In genomic region chr5:151779531-151780125, GRCh38 we compare ENCODE assay signal across 9 cellular contexts. TPM values are rescaled to one million over a fixed set of nuclear protein-coding genes. Genes with fewer than 3 reads are reported as not detected.
A peak's percentile ranks its signal among the peaks of the same experiment; 100 is the strongest.
DNase-seq lines count a peak whose midpoint lies in the region; ATAC-seq and TF ChIP-seq lines count a peak whose summit lies in the region.
"Had no signal": no experiment of that assay in that cellular context is flagged by ENCODE, and none has a peak within 500 bp of the region (broad histone marks: within the 10 kb centered on the region; RNA-seq: fewer than 3 reads in every experiment).

No MANE protein-coding gene starts in this region.

- no TSS peak for BruUV-seq in Calu3 (replicated peaks; lab: Mats Ljungman, UMichigan)

- CTCF ChIA-PET in Calu3 (lab: Charles Lee): no interaction called here

- peaks cover 15% of the 10 kb centered on the region for H3K36me3 ChIP-seq in OCI-LY3 (replicated peaks; ENCODE audit: low read depth, low read length)
- H3K36me3 ChIP-seq: neural progenitor cell had no signal

- H3K4me3 ChIP-seq in OCI-LY3 (ENCODE audit: low read length): no peak overlapping the region
- H3K4me3 ChIP-seq: neural progenitor cell had no signal

- intact Hi-C loops in Calu3 (cut with micrococcal nuclease; ENCODE audit: unreplicated experiment): loop anchor here (10.0 kb wide), 1 partner anchor 335 kb away; the partner anchor contains the start of gene SLC36A1

- TF ChIP-seq CTCF in Calu3 (IDR thresholded peaks at IDR 0.05; ENCODE audit: unreplicated experiment) (no peak), OCI-LY3 (IDR thresholded peaks at IDR 0.05; ENCODE audit: low read depth, low read length) (no peak)

- H2AFZ ChIP-seq in OCI-LY3 (ENCODE audit: low read depth, low read length): no peak overlapping the region
- H2AFZ ChIP-seq: neural progenitor cell had no signal

- ATAC-seq in GM18907 (IDR thresholded peaks at IDR 0.05; ENCODE audit: unreplicated experiment): peak; percentile 46

- H3K27ac ChIP-seq in OCI-LY3 (ENCODE audit: low read length): no peak overlapping the region
- H3K27ac ChIP-seq: neural progenitor cell had no signal

- no peaks in the 10 kb centered on the region for H3K27me3 ChIP-seq in OCI-LY3 (ENCODE audit: low read depth, low read length)
- H3K27me3 ChIP-seq: neural progenitor cell had no signal

- peaks cover 31% of the 10 kb centered on the region for H3K4me1 ChIP-seq in OCI-LY3 (ENCODE audit: low read length)

- no peaks in the 10 kb centered on the region for H3K9me3 ChIP-seq in OCI-LY3 (ENCODE audit: insufficient read depth, low read length)

- H3K4me1 Mint-ChIP-seq in Calu3 (ENCODE audit: low read depth, unreplicated experiment) (peaks cover 72% of the 10 kb centered on the region), immature natural killer cell (peaks cover 74 to 92% of the 10 kb centered on the region in 2 donors)

- DNase-seq in Calu3 (no peak), immature natural killer cell (no peak), dedifferentiated amniotic fluid mesenchymal stem cell (ENCODE audit: extremely low spot score) (no peak), amniotic stem cell (lab: John Stamatoyannopoulos, UW) (no peak), NCI-H2227 treated with DMSO at 0.1 percent for 48 hours (lab: John Stamatoyannopoulos, UW) (no peak)
- DNase-seq: NCI-H2029 treated with DMSO at 0.1 percent for 48 hours had no signal

- H3K36me3 Mint-ChIP-seq in Calu3 (ENCODE audit: insufficient read depth, unreplicated experiment) (peaks cover 6% of the 10 kb centered on the region), immature natural killer cell (peaks cover 0 to 12% (median 4%) of the 10 kb centered on the region in 3 donors)

- peak overlapping the region; percentile 7 for H3K4me2 ChIP-seq in OCI-LY3 (ENCODE audit: low read length)
- H3K4me2 ChIP-seq: neural progenitor cell had no signal

- no peak overlapping the region for H3K9ac ChIP-seq in OCI-LY3 (ENCODE audit: low read length)
- H3K9ac ChIP-seq: neural progenitor cell had no signal

- peaks cover 96% of the 10 kb centered on the region for H4K20me1 ChIP-seq in OCI-LY3 (ENCODE audit: insufficient read depth, low read length)

- H3K27ac Mint-ChIP-seq in Calu3 (ENCODE audit: unreplicated experiment) (peak overlapping the region; percentile 13), immature natural killer cell (peak overlapping the region in 4 of 6 donors; percentile 25 to 77 (median 30))
- H3K27ac Mint-ChIP-seq: neural progenitor cell had no signal

- H3K27me3 Mint-ChIP-seq in Calu3 (ENCODE audit: unreplicated experiment) (no peaks in the 10 kb centered on the region), immature natural killer cell (ENCODE audit: low read depth in 3 of 3) (no peaks in the 10 kb centered on the region)

- no peaks in the 10 kb centered on the region for H3K9me3 Mint-ChIP-seq in Calu3 (ENCODE audit: low read depth, unreplicated experiment)
- no peaks in the 10 kb centered on the region for H3K9me3 Mint-ChIP-seq in immature natural killer cell

- H3K4me3 Mint-ChIP-seq in Calu3 (ENCODE audit: low read depth, unreplicated experiment) (peak overlapping the region; percentile 43), immature natural killer cell (peak overlapping the region in 3 of 5 donors; percentile 0 to 30 (median 4))
- H3K4me3 Mint-ChIP-seq: neural progenitor cell had no signal

- peaks cover 100% of the 10 kb centered on the region for H3K79me2 ChIP-seq in OCI-LY3 (ENCODE audit: low read length)

RNA-seq across cellular contexts. Expression of gene G3BP1, which starts 7.9 kb away (rescaled TPM):
- 356 and 393 TPM in 2 replicates for total RNA-seq in Calu3 (2022)
- 100 to 1,000 TPM; 124 to 148 (median 129) TPM for polyA plus RNA-seq in immature natural killer cell

RNA-seq across cellular contexts. Expression of gene ATOX1, which starts 21.2 kb away (rescaled TPM):
- 204 and 239 TPM in 2 replicates for total RNA-seq in Calu3 (2022)
- polyA plus RNA-seq in immature natural killer cell: 100 to 1,000 TPM; 112 to 145 (median 113) TPM
